ENCODE assay signal across 31 cellular contexts in the genomic region with DNA sequence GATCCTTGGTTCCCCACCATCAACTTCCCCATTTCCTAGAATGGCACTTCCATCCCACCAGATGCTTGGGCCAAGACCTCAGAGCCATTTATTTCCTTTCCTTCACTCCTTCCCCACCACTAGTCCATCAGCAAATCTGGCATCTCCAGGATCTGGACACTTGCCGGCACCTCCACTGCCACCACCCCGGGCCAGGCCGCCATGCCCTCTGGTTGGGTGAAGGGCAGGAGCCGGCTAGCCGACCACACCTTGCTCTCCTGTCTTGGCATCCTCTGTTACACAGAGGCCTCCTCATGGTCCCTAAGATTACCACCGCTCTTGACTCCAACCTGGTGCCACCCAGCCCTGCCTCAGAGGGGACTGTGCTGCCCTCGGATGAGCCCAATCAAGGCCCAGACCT.
"Had no signal": no experiment of that assay in that cellular context is flagged by ENCODE, and none has a peak within 500 bp of the region (broad histone marks: within the 10 kb centered on the region; RNA-seq: fewer than 3 reads in every experiment).

No MANE protein-coding gene starts in this region.

- H3K9me3 ChIP-seq: adrenal gland, breast epithelium, esophagus squamous epithelium had no signal

- H3K4me3 ChIP-seq: adrenal gland, breast epithelium, coronary artery, dorsolateral prefrontal cortex, esophagus squamous epithelium had no signal

- H3K4me1 ChIP-seq: adrenal gland, breast epithelium had no signal

- H3K27me3 Mint-ChIP-seq: activated CD4-positive, alpha-beta memory T cell treated with anti-CD3 and anti-CD28 coated beads for 36 hours; activated CD4-positive, alpha-beta T cell treated with anti-CD3 and anti-CD28 coated beads for 36 hours; activated naive CD4-positive, alpha-beta T cell treated with anti-CD3 and anti-CD28 coated beads, Interleukin-2, amount 50 U/mL, for 24 hours; activated naive CD8-positive, alpha-beta T cell treated with anti-CD3 and anti-CD28 coated beads for 36 hours; activated naive CD8-positive, alpha-beta T cell treated with anti-CD3 and anti-CD28 coated beads, Interleukin-2, amount 50 U/mL, for 24 hours; central memory CD8-positive, alpha-beta T cell had no signal

- DNase-seq: activated CD4-positive, alpha-beta memory T cell treated with anti-CD3 and anti-CD28 coated beads for 36 hours; activated CD4-positive, alpha-beta T cell treated with anti-CD3 and anti-CD28 coated beads for 36 hours; activated CD4-positive, alpha-beta T cell treated with anti-CD3 and anti-CD28 coated beads, Interleukin-2, amount 10 ng/mL, durations not matched to agents 24 days and 14 days; activated CD4-positive, CD25-positive, alpha-beta regulatory T cell; activated CD4-positive, CD25-positive, alpha-beta regulatory T cell treated with anti-CD3 and anti-CD28 coated beads, Interleukin-2, amount 50 U/mL, for 72 hours; activated CD8-positive, alpha-beta memory T cell treated with anti-CD3 and anti-CD28 coated beads for 24 hours; activated effector memory CD4-positive, alpha-beta T cell treated with anti-CD3 and anti-CD28 coated beads, Interleukin-2, amount 50 U/mL, for 16 hours; activated naive CD4-positive, alpha-beta T cell treated with anti-CD3 and anti-CD28 coated beads for 36 hours; activated naive CD8-positive, alpha-beta T cell treated with anti-CD3 and anti-CD28 coated beads for 36 hours; activated naive CD8-positive, alpha-beta T cell treated with anti-CD3 and anti-CD28 coated beads, Interleukin-2, amount 50 U/mL, for 24 hours; activated T-cell treated with anti-CD3 and anti-CD28 coated beads, Interleukin-2, amount 50 U/mL, for 48 hours; adrenal gland; aorta; effector memory CD4-positive, alpha-beta T cell; endodermal cell; erythroblast; esophagus squamous epithelium; T-helper 1 cell; T-helper 17 cell; T1000 had no signal

- H3K27ac ChIP-seq: adrenal gland, breast epithelium, coronary artery, esophagus squamous epithelium had no signal

- H3K36me3 ChIP-seq: adrenal gland, breast epithelium, esophagus squamous epithelium had no signal

- H3K27ac Mint-ChIP-seq: activated CD4-positive, alpha-beta memory T cell treated with anti-CD3 and anti-CD28 coated beads for 36 hours; activated CD4-positive, alpha-beta T cell treated with anti-CD3 and anti-CD28 coated beads for 36 hours; activated CD4-positive, alpha-beta T cell treated with anti-CD3 and anti-CD28 coated beads, Interleukin-2, amount 10 ng/mL, durations not matched to agents 24 days and 14 days; activated naive CD4-positive, alpha-beta T cell treated with anti-CD3 and anti-CD28 coated beads for 36 hours; activated naive CD4-positive, alpha-beta T cell treated with anti-CD3 and anti-CD28 coated beads, Interleukin-2, amount 50 U/mL, for 24 hours; activated naive CD8-positive, alpha-beta T cell treated with anti-CD3 and anti-CD28 coated beads for 36 hours; activated naive CD8-positive, alpha-beta T cell treated with anti-CD3 and anti-CD28 coated beads, Interleukin-2, amount 50 U/mL, for 24 hours; activated T-helper 1 cell treated with anti-CD3 and anti-CD28 coated beads, Interleukin-12 subunit alpha, Interleukin-12 subunit beta, Interleukin-2, Interleukin-4 antibody, amounts not matched to agents 30 ng/mL and 10 ng/mL and 1 ng/mL, durations not matched to agents 14 hours and 24 hours and 36 hours; activated T-helper 2 cell treated with anti-CD3 and anti-CD28 coated beads, Interferon-gamma antibody, Interleukin-2, Interleukin-4, amounts not matched to agents 10 μg/mL and 5 μg/mL and 100 μg/mL, durations not matched to agents 14 hours and 24 hours and 36 hours; dendritic cell treated with granulocyte-macrophage colony-stimulating factor and Interleukin-4, amounts not matched to agents 40 ng/mL and 50 ng/mL, for 4 days; endodermal cell; T-helper 17 cell; T-helper 2 cell treated with Interferon-gamma antibody and Interleukin-4, amounts not matched to agents 5 μg/mL and 100 μg/mL, for 36 hours had no signal

- H3K4me1 Mint-ChIP-seq: activated CD4-positive, alpha-beta T cell treated with anti-CD3 and anti-CD28 coated beads for 36 hours; activated CD4-positive, alpha-beta T cell treated with anti-CD3 and anti-CD28 coated beads, Interleukin-2, amount 10 ng/mL, durations not matched to agents 24 days and 14 days; activated naive CD4-positive, alpha-beta T cell treated with anti-CD3 and anti-CD28 coated beads, Interleukin-2, amount 50 U/mL, for 24 hours; activated naive CD8-positive, alpha-beta T cell treated with anti-CD3 and anti-CD28 coated beads for 36 hours; activated naive CD8-positive, alpha-beta T cell treated with anti-CD3 and anti-CD28 coated beads, Interleukin-2, amount 50 U/mL, for 24 hours; central memory CD8-positive, alpha-beta T cell; endodermal cell had no signal

- H3K36me3 Mint-ChIP-seq: activated CD4-positive, alpha-beta memory T cell treated with anti-CD3 and anti-CD28 coated beads for 36 hours; brain had no signal

- FAIRE-seq: frontal cortex had no signal

- H3K4me3 Mint-ChIP-seq: activated CD4-positive, alpha-beta memory T cell treated with anti-CD3 and anti-CD28 coated beads for 36 hours; activated CD4-positive, alpha-beta T cell treated with anti-CD3 and anti-CD28 coated beads for 36 hours; activated CD4-positive, alpha-beta T cell treated with anti-CD3 and anti-CD28 coated beads, Interleukin-2, amount 10 ng/mL, durations not matched to agents 24 days and 14 days; activated naive CD4-positive, alpha-beta T cell treated with anti-CD3 and anti-CD28 coated beads for 36 hours; activated naive CD4-positive, alpha-beta T cell treated with anti-CD3 and anti-CD28 coated beads, Interleukin-2, amount 50 U/mL, for 24 hours; activated naive CD8-positive, alpha-beta T cell treated with anti-CD3 and anti-CD28 coated beads for 36 hours; activated naive CD8-positive, alpha-beta T cell treated with anti-CD3 and anti-CD28 coated beads, Interleukin-2, amount 50 U/mL, for 24 hours; activated T-helper 1 cell treated with anti-CD3 and anti-CD28 coated beads, Interleukin-12 subunit alpha, Interleukin-12 subunit beta, Interleukin-2, Interleukin-4 antibody, amounts not matched to agents 30 ng/mL and 10 ng/mL and 1 ng/mL, durations not matched to agents 14 hours and 24 hours and 36 hours; brain; central memory CD8-positive, alpha-beta T cell; dendritic cell treated with granulocyte-macrophage colony-stimulating factor and Interleukin-4, amounts not matched to agents 40 ng/mL and 50 ng/mL, for 4 days; endodermal cell; T-helper 17 cell; T-helper 2 cell treated with Interferon-gamma antibody and Interleukin-4, amounts not matched to agents 5 μg/mL and 100 μg/mL, for 36 hours had no signal

- H3K27me3 ChIP-seq: adrenal gland, breast epithelium, dorsolateral prefrontal cortex, esophagus squamous epithelium had no signal

- ATAC-seq: activated CD4-positive, alpha-beta T cell treated with anti-CD3 and anti-CD28 coated beads for 36 hours; activated naive CD8-positive, alpha-beta T cell treated with anti-CD3 and anti-CD28 coated beads, Interleukin-2, amount 50 U/mL, for 24 hours; T-helper 17 cell had no signal

- H3K9me3 Mint-ChIP-seq: activated CD4-positive, alpha-beta memory T cell treated with anti-CD3 and anti-CD28 coated beads for 36 hours; activated CD4-positive, alpha-beta T cell treated with anti-CD3 and anti-CD28 coated beads, Interleukin-2, amount 10 ng/mL, durations not matched to agents 24 days and 14 days; activated naive CD4-positive, alpha-beta T cell treated with anti-CD3 and anti-CD28 coated beads for 36 hours; activated naive CD4-positive, alpha-beta T cell treated with anti-CD3 and anti-CD28 coated beads, Interleukin-2, amount 50 U/mL, for 24 hours; activated naive CD8-positive, alpha-beta T cell treated with anti-CD3 and anti-CD28 coated beads, Interleukin-2, amount 50 U/mL, for 24 hours; activated T-helper 1 cell treated with anti-CD3 and anti-CD28 coated beads, Interleukin-12 subunit alpha, Interleukin-12 subunit beta, Interleukin-2, Interleukin-4 antibody, amounts not matched to agents 30 ng/mL and 10 ng/mL and 1 ng/mL, durations not matched to agents 14 hours and 24 hours and 36 hours; activated T-helper 2 cell treated with anti-CD3 and anti-CD28 coated beads, Interferon-gamma antibody, Interleukin-2, Interleukin-4, amounts not matched to agents 10 μg/mL and 5 μg/mL and 100 μg/mL, durations not matched to agents 14 hours and 24 hours and 36 hours; central memory CD8-positive, alpha-beta T cell; dendritic cell treated with granulocyte-macrophage colony-stimulating factor and Interleukin-4, amounts not matched to agents 40 ng/mL and 50 ng/mL, for 4 days; endodermal cell had no signal
